ENCODE assay signal across 11 cellular contexts in genomic region chr11:47541070-47541469, GRCh38. TPM values are rescaled to one million over a fixed set of nuclear protein-coding genes. Genes with fewer than 3 reads are reported as not detected.
DNase-seq lines count a peak whose midpoint lies in the region; ATAC-seq, FAIRE-seq and TF ChIP-seq lines count a peak whose summit lies in the region.
"Had no signal": no experiment of that assay in that cellular context is flagged by ENCODE, and none has a peak within 500 bp of the region (broad histone marks: within the 10 kb centered on the region; RNA-seq: fewer than 3 reads in every experiment).

No MANE protein-coding gene starts in this region.

- peaks cover 0 to 2% (median 0%) of the 10 kb centered on the region in 3 donors for H3K27me3 Mint-ChIP-seq in CD14-positive monocyte (ENCODE audit: low read depth in 3 of 3)
- H3K27me3 Mint-ChIP-seq in astrocyte (ENCODE audit: low read depth, unreplicated experiment): no peaks in the 10 kb centered on the region
- no peaks in the 10 kb centered on the region for H3K27me3 Mint-ChIP-seq in natural killer cell (ENCODE audit: low read depth in 2 of 2)

- H3K9me2 ChIP-seq in HCT116 (ENCODE audit: insufficient read depth): no peaks in the 10 kb centered on the region
- no peaks in the 10 kb centered on the region for H3K9me2 ChIP-seq in Karpas-422 (replicated peaks; ENCODE audit: insufficient read depth, low read length)

- no peak for DNase-seq in CD14-positive monocyte (ENCODE audit: low spot score)
- DNase-seq in HCT116 (ENCODE audit: low read depth, low spot score): no peak
- DNase-seq in astrocyte (ENCODE audit: low read depth): no peak
- no peak for DNase-seq in natural killer cell
- no peak for DNase-seq in dedifferentiated amniotic fluid mesenchymal stem cell (ENCODE audit: extremely low spot score)
- no peak for DNase-seq in mucosa of descending colon
- DNase-seq in Karpas-422: no peak
- DNase-seq: right lobe of liver had no signal

- no peak overlapping the region for H3K4me3 Mint-ChIP-seq in CD14-positive monocyte
- no peak overlapping the region for H3K4me3 Mint-ChIP-seq in astrocyte (ENCODE audit: unreplicated experiment)
- peak overlapping the region; percentile 1 for H3K4me3 Mint-ChIP-seq in natural killer cell

- peak overlapping the region; percentile 54 to 89 (median 79) for H3K27ac Mint-ChIP-seq in CD14-positive monocyte
- H3K27ac Mint-ChIP-seq in astrocyte (ENCODE audit: unreplicated experiment): peak overlapping the region; percentile 66
- H3K27ac Mint-ChIP-seq in natural killer cell: peak overlapping the region; percentile 83 to 85

- intact Hi-C loops in CD14-positive monocyte (cut with micrococcal nuclease): no loop called here
- intact Hi-C loops in HCT116 (cut with micrococcal nuclease): no loop called here
- intact Hi-C loops in natural killer cell (cut with micrococcal nuclease): no loop called here
- intact Hi-C loops in mucosa of descending colon (cut with DNase I, micrococcal nuclease): no loop called here

- peaks cover 27% of the 10 kb centered on the region; the same call in 1 of the 2 replicates for H4K20me1 ChIP-seq in HCT116 (ENCODE audit: insufficient read depth)
- peaks cover 89% of the 10 kb centered on the region for H4K20me1 ChIP-seq in astrocyte (ENCODE audit: insufficient read depth, low read length)
- peaks cover 64% of the 10 kb centered on the region for H4K20me1 ChIP-seq in Karpas-422 (ENCODE audit: insufficient read depth, low read depth, low read length)

- FAIRE-seq in astrocyte (lab: Jason Lieb, UNC): no peak
- FAIRE-seq: D721Med had no signal

- H3K27ac ChIP-seq in HCT116 (ENCODE audit: low read depth, low read length) (no peak overlapping the region), astrocyte (ENCODE audit: low read depth, low read length) (peak overlapping the region; percentile 75), Karpas-422 (ENCODE audit: low read length) (no peak overlapping the region)
- H3K27ac ChIP-seq: right lobe of liver had no signal

- H3K36me3 ChIP-seq in HCT116 (ENCODE audit: control insufficient read depth in 1 of 2, insufficient read depth in 2 of 2, low read length in 2 of 2): no peaks in the 10 kb centered on the region; a peak in 1 of 4 replicates
- H3K36me3 ChIP-seq in astrocyte (ENCODE audit: insufficient read depth, low read length): no peaks in the 10 kb centered on the region
- no peaks in the 10 kb centered on the region for H3K36me3 ChIP-seq in mucosa of descending colon (ENCODE audit: low read depth)
- peaks cover 7% of the 10 kb centered on the region; the same call in 1 of the 2 replicates for H3K36me3 ChIP-seq in Karpas-422 (ENCODE audit: insufficient read depth, low read length)
- H3K36me3 ChIP-seq: right lobe of liver, thoracic aorta had no signal

- ATAC-seq in HCT116: no peak
- peak; percentile 43 to 57 (median 48) for ATAC-seq in natural killer cell
- ATAC-seq in HG03025 (IDR thresholded peaks at IDR 0.05; ENCODE audit: low FRiP score, unreplicated experiment): no peak
- no peak for ATAC-seq in mucosa of descending colon

- TF ChIP-seq CTCF in CD14-positive monocyte (IDR thresholded peaks at IDR 0.05): no peak
- no peak for TF ChIP-seq CTCF in HCT116 (IDR thresholded peaks at IDR 0.05 in 2 of 3, conservative IDR thresholded peaks at IDR 0.05 in 1 of 3; ENCODE audit: borderline replicate concordance in 1 of 3, insufficient read depth in 1 of 3, low read depth in 2 of 3, low read length in 2 of 3)
- TF ChIP-seq CTCF in astrocyte (IDR thresholded peaks at IDR 0.05; ENCODE audit: insufficient read depth, low read depth, low read length): no peak
- TF ChIP-seq CTCF in natural killer cell (IDR thresholded peaks at IDR 0.05): no peak
- TF ChIP-seq CTCF in mucosa of descending colon (IDR thresholded peaks at IDR 0.05): no peak

- H3K4me1 Mint-ChIP-seq in CD14-positive monocyte (peaks cover 41% of the 10 kb centered on the region), astrocyte (ENCODE audit: low read depth, unreplicated experiment) (peaks cover 28% of the 10 kb centered on the region), natural killer cell (peaks cover 41 to 50% of the 10 kb centered on the region in 2 donors)

- peak overlapping the region; percentile 52 for H3K4me2 ChIP-seq in HCT116 (ENCODE audit: low read length)
- H3K4me2 ChIP-seq in astrocyte (ENCODE audit: low read length): peak overlapping the region; percentile 78
- H3K4me2 ChIP-seq in Karpas-422 (ENCODE audit: low read depth, low read length, poor library complexity, severe bottlenecking): no peak overlapping the region

- RAD21 ChIA-PET in HCT116 (lab: Charles Lee; ENCODE audit: low non-redundant PET in 1 of 2, low total read pairs in 2 of 2, uncharacterized antibody in 2 of 2, unreplicated experiment in 2 of 2): no interaction called here

- no peaks in the 10 kb centered on the region for H3K27me3 ChIP-seq in HCT116 (ENCODE audit: insufficient read depth, low read length)
- H3K27me3 ChIP-seq in astrocyte (ENCODE audit: insufficient read depth, low read length): no peaks in the 10 kb centered on the region
- no peaks in the 10 kb centered on the region for H3K27me3 ChIP-seq in Karpas-422 (ENCODE audit: low read length)
- H3K27me3 ChIP-seq: right lobe of liver had no signal

- CTCF ChIA-PET in HCT116 (lab: Charles Lee): interaction anchor here (1.0 to 2.3 kb wide), 2 partner anchors 11 to 12 kb away, joined by 5 to 9 read pairs; no protein-coding TSS in a partner anchor

- TF ChIP-seq RAD21 in HCT116 (IDR thresholded peaks at IDR 0.05; ENCODE audit: low read depth): no peak

- H3K79me2 ChIP-seq in HCT116 (ENCODE audit: insufficient read depth, low read length): peaks cover 100% of the 10 kb centered on the region
- H3K79me2 ChIP-seq in astrocyte (ENCODE audit: insufficient read depth, low read length): peaks cover 97% of the 10 kb centered on the region
- peaks cover 95% of the 10 kb centered on the region for H3K79me2 ChIP-seq in Karpas-422 (ENCODE audit: low read length)

- no TSS peak for BruUV-seq in HCT116 (replicated peaks; lab: Mats Ljungman, UMichigan)

- H3K9ac ChIP-seq in HCT116 (ENCODE audit: low read length) (no peak overlapping the region), astrocyte (ENCODE audit: low read length) (peak overlapping the region; percentile 60), Karpas-422 (ENCODE audit: low read length) (no peak overlapping the region)

- H3K9me3 Mint-ChIP-seq in CD14-positive monocyte: no peaks in the 10 kb centered on the region
- no peaks in the 10 kb centered on the region for H3K9me3 Mint-ChIP-seq in astrocyte (ENCODE audit: unreplicated experiment)
- no peaks in the 10 kb centered on the region for H3K9me3 Mint-ChIP-seq in natural killer cell

- H3K4me1 ChIP-seq in HCT116 (ENCODE audit: control insufficient read depth in 1 of 2, insufficient read depth in 2 of 2, low read length in 2 of 2): peaks cover 14 to 35% of the 10 kb centered on the region in 2 experiments; a peak in 3 of 4 replicates
- peaks cover 24% of the 10 kb centered on the region for H3K4me1 ChIP-seq in astrocyte (ENCODE audit: insufficient read depth, low read length)
- peaks cover 28% of the 10 kb centered on the region for H3K4me1 ChIP-seq in mucosa of descending colon (ENCODE audit: low read depth)
- H3K4me1 ChIP-seq in Karpas-422 (ENCODE audit: low read length): peaks cover 9% of the 10 kb centered on the region

- H3K36me3 Mint-ChIP-seq in CD14-positive monocyte (peaks cover 3 to 26% of the 10 kb centered on the region in 2 donors), astrocyte (ENCODE audit: low read depth, unreplicated experiment) (no peaks in the 10 kb centered on the region), natural killer cell (no peaks in the 10 kb centered on the region)

- H2AFZ ChIP-seq in HCT116 (ENCODE audit: low read depth, low read length, poor library complexity, severe bottlenecking): no peak overlapping the region
- H2AFZ ChIP-seq in astrocyte (ENCODE audit: low read depth, low read length): no peak overlapping the region
- no peak overlapping the region for H2AFZ ChIP-seq in Karpas-422 (ENCODE audit: low read length)

- H3K4me3 ChIP-seq in HCT116 (replicated peaks in 1 of 2; ENCODE audit: low read depth in 1 of 2, low read length in 2 of 2): no peak overlapping the region
- H3K4me3 ChIP-seq in astrocyte (ENCODE audit: insufficient read depth, low read depth, low read length): no peak overlapping the region
- H3K4me3 ChIP-seq in mucosa of descending colon: no peak overlapping the region
- no peak overlapping the region for H3K4me3 ChIP-seq in Karpas-422 (ENCODE audit: low read length)
- H3K4me3 ChIP-seq: right lobe of liver, thoracic aorta had no signal

- H3K9me3 ChIP-seq in HCT116 (ENCODE audit: control insufficient read depth in 1 of 2, insufficient read depth in 1 of 2, low read depth in 1 of 2, low read length in 2 of 2): no peaks in the 10 kb centered on the region
- no peaks in the 10 kb centered on the region for H3K9me3 ChIP-seq in astrocyte (ENCODE audit: insufficient read depth, low read depth, low read length)
- H3K9me3 ChIP-seq in mucosa of descending colon: no peaks in the 10 kb centered on the region
- H3K9me3 ChIP-seq in Karpas-422 (ENCODE audit: low read length): no peaks in the 10 kb centered on the region
- H3K9me3 ChIP-seq: right lobe of liver, thoracic aorta had no signal

- no peak for TF ChIP-seq POLR2A in HCT116 (IDR thresholded peaks at IDR 0.05; ENCODE audit: borderline replicate concordance, extremely low read depth, insufficient read depth, insufficient read length)

- POLR2A ChIA-PET in HCT116 (lab: Charles Lee): no interaction called here

RNA-seq across cellular contexts. Expression of gene CELF1, which starts 11.9 kb away (rescaled TPM):
- polyA plus RNA-seq in CD14-positive monocyte: 10 to 100 TPM; 27.2 to 39.9 TPM
- total RNA-seq in HCT116 (2021; ENCODE audit: unreplicated experiment): 133 TPM
- polyA plus RNA-seq in HCT116 (2012): 42.0 and 44.7 TPM in 2 replicates
- 92.8 and 101 TPM in 2 replicates for total RNA-seq in astrocyte
- 100 to 1,000 TPM; 128 to 168 (median 162) TPM for total RNA-seq in natural killer cell
- 100 to 1,000 TPM in 1 of 3 donors, 10 to 100 TPM in 2; 83.7 to 132 (median 94.1) TPM for total RNA-seq in mucosa of descending colon
- total RNA-seq in Karpas-422 (2014; rRNA removed; shearing (Covaris generic); ENCODE audit: low replicate concordance): 130 and 148 TPM in 2 replicates

RNA-seq across cellular contexts. Expression of gene PTPMT1, which starts 24.3 kb away (rescaled TPM):
- polyA plus RNA-seq in CD14-positive monocyte: 10 to 100 TPM; 83.3 to 87.8 TPM
- 71.6 TPM for total RNA-seq in HCT116 (2021; ENCODE audit: unreplicated experiment)
- polyA plus RNA-seq in HCT116 (2012): 91.8 and 95.0 TPM in 2 replicates
- total RNA-seq in astrocyte: 32.4 and 33.9 TPM in 2 replicates
- 10 to 100 TPM; 19.4 to 28.6 (median 20.4) TPM for total RNA-seq in natural killer cell
- total RNA-seq in mucosa of descending colon: 10 to 100 TPM; 20.8 to 36.1 (median 27.1) TPM
- total RNA-seq in Karpas-422 (2014; rRNA removed; shearing (Covaris generic); ENCODE audit: low replicate concordance): 174 and 253 TPM in 2 replicates

RNA-seq across cellular contexts. Expression of gene KBTBD4, which starts 37.7 kb away (rescaled TPM):
- 10 to 100 TPM; 13.8 to 16.9 TPM for polyA plus RNA-seq in CD14-positive monocyte
- 13.2 TPM for total RNA-seq in HCT116 (2021; ENCODE audit: unreplicated experiment)
- 15.0 and 16.0 TPM in 2 replicates for polyA plus RNA-seq in HCT116 (2012)
- total RNA-seq in astrocyte: 11.9 and 12.5 TPM in 2 replicates
- 10 to 100 TPM; 17.7 to 24.1 (median 20.9) TPM for total RNA-seq in natural killer cell
- 10 to 100 TPM; 14.1 to 18.2 (median 16.0) TPM for total RNA-seq in mucosa of descending colon
- total RNA-seq in Karpas-422 (2014; rRNA removed; shearing (Covaris generic); ENCODE audit: low replicate concordance): 8.7 and 11.0 TPM in 2 replicates

RNA-seq across cellular contexts. Expression of gene NDUFS3, which starts 37.8 kb away (rescaled TPM):
- 100 to 1,000 TPM; 104 to 107 TPM for polyA plus RNA-seq in CD14-positive monocyte
- total RNA-seq in HCT116 (2021; ENCODE audit: unreplicated experiment): 134 TPM
- 96.8 and 125 TPM in 2 replicates for polyA plus RNA-seq in HCT116 (2012)
- total RNA-seq in astrocyte: 80.7 and 88.7 TPM in 2 replicates
- 100 to 1,000 TPM; 114 to 138 (median 115) TPM for total RNA-seq in natural killer cell
- total RNA-seq in mucosa of descending colon: 100 to 1,000 TPM; 150 to 205 (median 197) TPM
- 41.2 and 104 TPM in 2 replicates for total RNA-seq in Karpas-422 (2014; rRNA removed; shearing (Covaris generic); ENCODE audit: low replicate concordance)

RNA-seq across cellular contexts. Expression of gene FAM180B, which starts 45.4 kb away (rescaled TPM):
- not detected for polyA plus RNA-seq in CD14-positive monocyte
- total RNA-seq in HCT116 (2021; ENCODE audit: unreplicated experiment) (not detected), astrocyte (0.16 TPM in 1 of 2 replicates, not detected in the other), natural killer cell (under 1 TPM in 1 of 3 donors, not detected in 2; 0.25 TPM), mucosa of descending colon (under 1 TPM in 2 of 3 donors, not detected in 1; 0.36 to 0.51 TPM)
- not detected in 2 replicates for polyA plus RNA-seq in HCT116 (2012)
- not detected in 2 replicates for total RNA-seq in Karpas-422 (2014; rRNA removed; shearing (Covaris generic); ENCODE audit: low replicate concordance)
- total RNA-seq: right lobe of liver had no signal

Comparison
In these comparisons a context has a peak if more than half of its experiments do, and no peak if none do; other contexts are left out.
1. ATAC-seq: peak in natural killer cell (3 of 3); none in HCT116 (single experiment), HG03025 (single experiment) and mucosa of descending colon (single experiment).
2. Peak in every context shown above with its lines, with median percentiles within 50 percentile points of each other: H3K27ac Mint-ChIP-seq.